In the genomic region with DNA sequence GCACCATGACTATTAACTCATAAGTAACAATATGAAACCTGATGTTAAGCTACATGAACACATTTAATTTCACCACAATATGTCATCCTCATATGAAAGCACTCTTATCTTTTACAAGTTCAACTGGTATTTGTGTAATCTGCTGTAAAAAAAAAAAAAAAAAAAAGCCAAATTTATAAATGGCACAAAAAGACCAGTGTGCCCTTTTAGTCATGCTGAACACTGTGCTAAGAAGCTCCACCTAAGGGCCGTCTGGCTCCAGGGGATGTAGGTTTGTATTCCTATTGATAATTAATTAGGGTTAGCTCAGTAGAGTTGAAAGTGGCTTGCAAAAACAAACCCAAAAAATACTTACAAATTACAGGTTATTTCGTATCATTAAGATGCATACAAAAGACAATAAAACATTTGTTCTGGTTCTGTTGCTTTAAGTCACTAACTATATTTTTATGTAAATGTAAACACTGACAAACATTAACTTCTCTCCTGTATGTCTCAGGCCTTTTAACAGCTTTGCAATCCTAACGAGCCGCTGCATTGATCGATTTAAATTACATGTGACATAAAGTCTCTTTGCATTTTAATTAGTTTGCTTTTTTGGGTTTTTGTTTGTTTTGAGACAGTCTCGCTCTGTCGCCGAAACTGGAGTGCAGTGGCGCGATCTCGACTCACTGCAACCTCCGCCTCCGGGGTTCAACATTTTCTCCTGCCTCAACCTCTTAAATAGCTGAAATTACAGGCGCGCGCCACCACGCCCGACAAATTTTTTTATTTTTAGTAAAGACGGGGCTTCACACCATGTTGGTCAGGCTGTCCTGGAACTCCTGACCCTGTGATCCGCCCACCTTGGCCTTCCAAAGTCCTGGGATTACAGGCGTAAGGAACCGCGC, we compare ENCODE assay signal across 8 cellular contexts.
A peak's percentile ranks its signal among the peaks of the same experiment; 100 is the strongest.
DNase-seq lines count a peak whose midpoint lies in the region; ATAC-seq and TF ChIP-seq lines count a peak whose summit lies in the region.

No MANE protein-coding gene starts in this region.

- H3K27ac ChIP-seq in HUES48 (ENCODE audit: low read depth, low read length) (peak overlapping the region; percentile 98), duodenal mucosa (ENCODE audit: low read depth, low read length) (peak overlapping the region; percentile 97)

- H3K9ac ChIP-seq in HUES48 (ENCODE audit: low read depth, low read length): peak overlapping the region; percentile 100
- peak overlapping the region; percentile 87 to 94 for H3K9ac ChIP-seq in duodenal mucosa (ENCODE audit: low read depth in 1 of 2, low read length in 2 of 2)

- peaks cover 0 to 4% (median under 1%) of the 10 kb centered on the region in 7 donors for H3K9me3 Mint-ChIP-seq in naive B cell

- no peaks in the 10 kb centered on the region for H3K9me3 ChIP-seq in HUES48 (ENCODE audit: control insufficient read depth, insufficient read depth, low read length)
- H3K9me3 ChIP-seq in duodenal mucosa (ENCODE audit: control insufficient read depth in 1 of 2, low read length in 2 of 2): no peaks in the 10 kb centered on the region

- peaks cover 31 to 39% (median 31%) of the 10 kb centered on the region in 3 donors for H3K4me1 Mint-ChIP-seq in naive B cell

- peak overlapping the region; percentile 96 to 99 (median 96) for H3K27ac Mint-ChIP-seq in naive B cell

- peak overlapping the region; percentile 87 to 100 (median 99) for H3K4me3 Mint-ChIP-seq in naive B cell

- no peak for TF ChIP-seq POLR2A in GM18505 (IDR thresholded peaks at IDR 0.05; ENCODE audit: borderline replicate concordance, extremely low read depth, insufficient read depth, insufficient read length)

- peak overlapping the region; percentile 92 for H3K4me3 ChIP-seq in HUES48 (ENCODE audit: low read depth, low read length)
- peak overlapping the region; percentile 76 to 88 for H3K4me3 ChIP-seq in duodenal mucosa (ENCODE audit: low read depth in 1 of 2, low read length in 2 of 2)

- no peaks in the 10 kb centered on the region for H3K36me3 ChIP-seq in HUES48 (ENCODE audit: control insufficient read depth, insufficient read depth, low read length)
- H3K36me3 ChIP-seq in duodenal mucosa (ENCODE audit: control insufficient read depth in 1 of 2, insufficient read depth in 2 of 2, low read length in 2 of 2): no peaks in the 10 kb centered on the region

- no peak for ATAC-seq in naive B cell (ENCODE audit: low read depth in 2 of 2)
- ATAC-seq in GM18868 (IDR thresholded peaks at IDR 0.05; ENCODE audit: unreplicated experiment): no peak
- ATAC-seq in GM18505 (IDR thresholded peaks at IDR 0.05; ENCODE audit: unreplicated experiment): no peak

- H3K4me1 ChIP-seq in HUES48 (ENCODE audit: control insufficient read depth, insufficient read depth, low read length) (peaks cover 20% of the 10 kb centered on the region), duodenal mucosa (ENCODE audit: control insufficient read depth in 1 of 2, insufficient read depth in 2 of 2, low read length in 2 of 2) (peaks cover 11 to 16% of the 10 kb centered on the region in 2 donors)

- peaks cover 0 to 12% of the 10 kb centered on the region in 2 donors for H3K36me3 Mint-ChIP-seq in naive B cell

- H3K27me3 ChIP-seq in HUES48 (ENCODE audit: control insufficient read depth, insufficient read depth, low read length): no peaks in the 10 kb centered on the region
- no peaks in the 10 kb centered on the region for H3K27me3 ChIP-seq in duodenal mucosa (ENCODE audit: control insufficient read depth in 1 of 2, insufficient read depth in 2 of 2, low read length in 2 of 2)

- no peaks in the 10 kb centered on the region for H3K27me3 Mint-ChIP-seq in naive B cell

- DNase-seq in DMS 273 (lab: John Stamatoyannopoulos, UW; ENCODE audit: unreplicated experiment) (peak; percentile 68), SW480 (ENCODE audit: low spot score) (peak; percentile 44), naive B cell (no peak), amniotic stem cell (lab: John Stamatoyannopoulos, UW) (no peak)

Comparison
In these comparisons a context has a peak if more than half of its experiments do, and no peak if none do; other contexts are left out.
1. DNase-seq: peak in DMS 273 (single experiment) and SW480 (single experiment); none in naive B cell (single experiment) and amniotic stem cell (single experiment).